In genomic region chr14:76352639-76353281, GRCh38 we compare ENCODE assay signal across 8 cellular contexts. TPM values are rescaled to one million over a fixed set of nuclear protein-coding genes. Genes with fewer than 3 reads are reported as not detected.
A peak's percentile ranks its signal among the peaks of the same experiment; 100 is the strongest.
DNase-seq lines count a peak whose midpoint lies in the region; ATAC-seq and TF ChIP-seq lines count a peak whose summit lies in the region.

No MANE protein-coding gene starts in this region.

- intact Hi-C loops in breast epithelium (cut with DNase I; ENCODE audit: low total_unique reads), result no loop called here

- ATAC-seq in GM21576 (IDR thresholded peaks at IDR 0.05; ENCODE audit: unreplicated experiment), result no peak

- H3K36me3 ChIP-seq in breast epithelium, result no peaks in the 10 kb centered on the region
- H3K36me3 ChIP-seq in kidney epithelial cell (ENCODE audit: control insufficient read depth, insufficient read depth, low read length), result no peaks in the 10 kb centered on the region

- TF ChIP-seq CTCF in breast epithelium (IDR thresholded peaks at IDR 0.05), result peak in 2 of 3 donors; percentile 69 to 73
- peak; percentile 72 for TF ChIP-seq CTCF in kidney epithelial cell (IDR thresholded peaks at IDR 0.05; ENCODE audit: insufficient read depth, low read length, poor library complexity, severe bottlenecking)

- DNase-seq in DMS153 treated with DMSO at 0.1 percent for 48 hours (lab: John Stamatoyannopoulos, UW; ENCODE audit: unreplicated experiment) (peak; percentile 12), DMS153 (lab: John Stamatoyannopoulos, UW) (no peak), LoVo (ENCODE audit: low spot score) (peak; percentile 51), UCSD-AML1 (lab: John Stamatoyannopoulos, UW; ENCODE audit: unreplicated experiment) (peak; percentile 59), breast epithelium (ENCODE audit: low spot score in 2 of 2) (no peak), kidney epithelial cell (ENCODE audit: low read depth) (no peak)
- peak; percentile 36 to 53 for DNase-seq in stimulated activated CD4-positive, alpha-beta T cell treated with anti-CD3 and anti-CD28 coated beads, Interleukin-4, amount 100 ng/mL, for 48 hours (ENCODE audit: low read depth in 2 of 2)

- H3K27me3 ChIP-seq in breast epithelium (peaks cover 0 to 13% of the 10 kb centered on the region in 2 donors), kidney epithelial cell (ENCODE audit: control insufficient read depth, insufficient read depth, low read length) (peaks cover 3% of the 10 kb centered on the region)

- H3K9me3 ChIP-seq in breast epithelium, result no peaks in the 10 kb centered on the region

- H3K4me1 ChIP-seq in breast epithelium, result no peaks in the 10 kb centered on the region

- no peak for TF ChIP-seq POLR2A in breast epithelium (IDR thresholded peaks at IDR 0.05)

- H3K4me3 ChIP-seq in breast epithelium (peak overlapping the region; percentile 15 to 58 (median 35)), kidney epithelial cell (ENCODE audit: low read depth, low read length) (no peak overlapping the region)

- no peak overlapping the region for H3K27ac ChIP-seq in breast epithelium

RNA-seq across cellular contexts. Expression of gene ESRRB, which starts 23.2 kb away (rescaled TPM):
- total RNA-seq in breast epithelium (under 1 TPM in 2 of 3 donors, not detected in 1; 0.16 to 0.44 TPM), kidney epithelial cell (0.07 TPM in 1 of 2 replicates, not detected in the other)

Comparison
In these comparisons a context has a peak if more than half of its experiments do, and no peak if none do; other contexts are left out.
1. DNase-seq: peak in DMS153 treated with DMSO at 0.1 percent for 48 hours (single experiment), LoVo (single experiment), UCSD-AML1 (single experiment) and stimulated activated CD4-positive, alpha-beta T cell treated with anti-CD3 and anti-CD28 coated beads, Interleukin-4, amount 100 ng/mL, for 48 hours (2 of 2); none in DMS153 (single experiment), breast epithelium (0 of 2) and kidney epithelial cell (single experiment).